In the genomic region with DNA sequence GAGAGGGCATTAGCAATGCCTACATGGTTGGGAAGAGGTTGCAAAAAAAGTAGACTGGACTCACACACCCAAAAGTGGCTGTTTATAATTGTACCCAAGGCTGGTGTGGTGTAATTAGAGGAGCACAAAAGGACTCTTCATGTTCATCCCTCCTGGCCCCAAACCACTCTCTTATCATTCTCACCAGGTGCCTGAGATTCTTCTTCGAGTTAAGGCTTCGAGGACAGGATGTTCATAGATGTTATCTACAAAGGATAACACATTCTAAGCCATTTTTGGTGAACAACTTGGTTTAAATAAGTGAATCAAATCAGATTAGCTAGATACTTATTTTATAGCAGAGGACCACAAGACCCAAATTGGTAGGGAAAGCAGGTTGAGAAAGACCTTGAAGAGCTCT, we compare ENCODE assay signal across 15 cellular contexts.
DNase-seq lines count a peak whose midpoint lies in the region; ATAC-seq and FAIRE-seq lines count a peak whose summit lies in the region.
"Had no signal": no experiment of that assay in that cellular context is flagged by ENCODE, and none has a peak within 500 bp of the region (broad histone marks: within the 10 kb centered on the region; RNA-seq: fewer than 3 reads in every experiment).

No MANE protein-coding gene starts in this region.

- peaks cover 75% of the 10 kb centered on the region for H3K4me1 Mint-ChIP-seq in activated naive CD8-positive, alpha-beta T cell (ENCODE audit: low read depth)
- H3K4me1 Mint-ChIP-seq in activated naive CD8-positive, alpha-beta T cell treated with anti-CD3 and anti-CD28 coated beads for 36 hours: peaks cover 41% of the 10 kb centered on the region
- peaks cover 39 to 82% (median 71%) of the 10 kb centered on the region in 3 donors for H3K4me1 Mint-ChIP-seq in T-cell

- no peaks in the 10 kb centered on the region for H3K9me3 Mint-ChIP-seq in activated naive CD8-positive, alpha-beta T cell (ENCODE audit: low read depth)
- H3K9me3 Mint-ChIP-seq in activated naive CD8-positive, alpha-beta T cell treated with anti-CD3 and anti-CD28 coated beads for 36 hours: no peaks in the 10 kb centered on the region
- no peaks in the 10 kb centered on the region for H3K9me3 Mint-ChIP-seq in T-cell

- H3K36me3 Mint-ChIP-seq in activated naive CD8-positive, alpha-beta T cell: peaks cover 37% of the 10 kb centered on the region
- peaks cover 29% of the 10 kb centered on the region for H3K36me3 Mint-ChIP-seq in activated naive CD8-positive, alpha-beta T cell treated with anti-CD3 and anti-CD28 coated beads for 36 hours
- peaks cover 19% of the 10 kb centered on the region for H3K36me3 Mint-ChIP-seq in T-cell

- peak overlapping the region; percentile 66 for H3K27ac Mint-ChIP-seq in activated naive CD8-positive, alpha-beta T cell
- H3K27ac Mint-ChIP-seq in activated naive CD8-positive, alpha-beta T cell treated with anti-CD3 and anti-CD28 coated beads for 36 hours: no peak overlapping the region
- peak overlapping the region; percentile 13 to 40 for H3K27ac Mint-ChIP-seq in T-cell

- POLR2A ChIA-PET in T-cell (lab: Charles Lee): no interaction called here

- peak overlapping the region; percentile 8 for H3K4me3 Mint-ChIP-seq in activated naive CD8-positive, alpha-beta T cell
- H3K4me3 Mint-ChIP-seq in activated naive CD8-positive, alpha-beta T cell treated with anti-CD3 and anti-CD28 coated beads for 36 hours: no peak overlapping the region
- H3K4me3 Mint-ChIP-seq in T-cell: peak overlapping the region in 1 of 3 donors; percentile 40

- CTCF ChIA-PET in T-cell (lab: Charles Lee): interaction anchor here in 1 of 2 donors (1.2 kb wide), 1 partner anchor 17 kb away, joined by 3 read pairs; no protein-coding TSS in a partner anchor

- FAIRE-seq in urothelium cell line (lab: Jason Lieb, UNC): no peak
- FAIRE-seq: A549, GM19239 had no signal

- no peaks in the 10 kb centered on the region for H3K27me3 Mint-ChIP-seq in activated naive CD8-positive, alpha-beta T cell
- no peaks in the 10 kb centered on the region for H3K27me3 Mint-ChIP-seq in activated naive CD8-positive, alpha-beta T cell treated with anti-CD3 and anti-CD28 coated beads for 36 hours
- H3K27me3 Mint-ChIP-seq in T-cell: no peaks in the 10 kb centered on the region

- ATAC-seq in T-cell (replicated peaks in 1 of 4) (peak; percentile 46 to 77 (median 64)), HG02610 (IDR thresholded peaks at IDR 0.05; ENCODE audit: unreplicated experiment) (no peak), HG03108 (IDR thresholded peaks at IDR 0.05; ENCODE audit: unreplicated experiment) (no peak), HG02884 (IDR thresholded peaks at IDR 0.05; ENCODE audit: unreplicated experiment) (no peak)
- ATAC-seq: A549 had no signal

- no peak for DNase-seq in activated naive CD8-positive, alpha-beta T cell treated with anti-CD3 and anti-CD28 coated beads for 36 hours
- DNase-seq in T-cell: peak in 1 of 34 experiments; percentile 20
- peak; percentile 47 for DNase-seq in central memory CD4-positive, alpha-beta T cell
- DNase-seq in urothelium cell line (ENCODE audit: low spot score): no peak
- DNase-seq: NCI-H1105 treated with DMSO at 0.1 percent for 48 hours, NCI-H1694 treated with DMSO at 0.1 percent for 48 hours, NCI-H446, NCI-H774, PC-9 had no signal

Comparison
In these comparisons a context has a peak if more than half of its experiments do, and no peak if none do; other contexts are left out.
1. ATAC-seq: peak in T-cell (4 of 4); none in HG02610 (single experiment), HG03108 (single experiment) and HG02884 (single experiment).